8 cellular contexts compared by ENCODE assay signal in the genomic region with DNA sequence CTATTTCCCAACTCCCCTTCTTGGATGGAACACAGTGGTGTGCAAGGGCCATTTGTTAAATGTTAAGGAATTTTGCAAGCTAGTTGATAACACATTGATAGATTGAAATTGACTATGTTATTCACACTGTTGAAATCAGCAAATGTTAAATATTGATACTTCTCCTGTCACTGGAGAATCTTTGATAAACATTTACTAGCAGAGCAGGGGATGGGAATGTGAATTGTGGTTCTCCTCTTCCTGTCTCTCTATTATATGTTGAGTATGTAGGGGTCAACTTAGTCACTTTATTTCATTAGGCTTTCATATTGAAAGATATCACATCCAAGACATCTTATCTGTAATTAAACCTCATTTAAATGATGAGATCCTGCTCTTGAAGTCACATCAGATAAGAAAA.
"Had no signal": no experiment of that assay in that cellular context is flagged by ENCODE, and none has a peak within 500 bp of the region (broad histone marks: within the 10 kb centered on the region; RNA-seq: fewer than 3 reads in every experiment).

No MANE protein-coding gene starts in this region.

- H3K4me3 ChIP-seq: GM12878 had no signal

- DNase-seq: GDM1, GF-D8 had no signal

- ATAC-seq: GM12878 had no signal

- FAIRE-seq: G401.6, GM12878, GM12891, GM12892, GM18507, GM19239 had no signal
